In the genomic region with DNA sequence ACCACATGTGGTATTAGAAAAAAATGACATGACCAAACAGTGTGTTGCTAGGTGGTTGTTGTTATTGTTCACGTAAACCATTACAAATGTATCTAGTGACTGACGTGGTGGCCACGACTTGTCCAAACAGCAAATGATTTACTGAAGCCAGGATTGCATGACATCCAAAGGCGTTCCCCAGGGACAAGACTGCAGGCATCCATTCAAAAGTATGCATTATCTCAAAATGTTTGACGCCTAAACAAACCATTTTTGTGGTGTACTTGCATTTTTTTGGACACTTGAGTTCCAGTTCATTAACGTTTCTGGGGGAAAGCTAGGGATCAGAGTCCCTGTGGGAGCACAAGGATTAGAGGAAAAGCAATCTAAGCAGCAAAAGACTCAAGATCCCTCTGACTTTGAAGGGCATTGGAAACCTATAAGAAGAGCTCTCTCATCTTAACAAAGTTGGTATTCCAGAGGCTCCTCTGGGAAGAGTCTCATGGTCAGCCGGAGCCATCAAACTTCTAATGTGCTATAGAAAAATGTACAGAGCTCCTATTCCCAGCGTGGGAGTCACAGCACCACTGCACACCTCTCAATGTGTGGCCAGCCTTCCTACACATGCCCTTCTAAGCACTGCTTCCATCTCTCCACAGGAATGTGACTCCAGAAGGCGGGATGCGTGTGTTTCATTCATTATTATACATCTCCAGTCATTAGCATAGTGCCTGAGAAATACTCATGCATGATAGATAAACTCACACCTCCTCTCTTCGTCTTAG, we compare ENCODE assay signal across 13 cellular contexts.
DNase-seq lines count a peak whose midpoint lies in the region; FAIRE-seq and TF ChIP-seq lines count a peak whose summit lies in the region.
"Had no signal": no experiment of that assay in that cellular context is flagged by ENCODE, and none has a peak within 500 bp of the region (broad histone marks: within the 10 kb centered on the region; RNA-seq: fewer than 3 reads in every experiment).

No MANE protein-coding gene starts in this region.

- H3K4me1 ChIP-seq in SJCRH30 (peaks cover 20% of the 10 kb centered on the region), skeletal muscle satellite cell (ENCODE audit: control insufficient read depth, insufficient read depth, low read length) (peaks cover 48% of the 10 kb centered on the region)
- H3K4me1 ChIP-seq in CD8-positive, alpha-beta memory T cell (ENCODE audit: insufficient read depth, low read length): no peaks in the 10 kb centered on the region

- POLR2A ChIA-PET in CD8-positive, alpha-beta memory T cell (lab: Charles Lee): no interaction called here

- H3K36me3 Mint-ChIP-seq in CD8-positive, alpha-beta memory T cell: no peaks in the 10 kb centered on the region

- no peaks in the 10 kb centered on the region for H3K4me1 Mint-ChIP-seq in CD8-positive, alpha-beta memory T cell

- CTCF ChIA-PET in CD8-positive, alpha-beta memory T cell (lab: Charles Lee): no interaction called here

- H3K4me3 ChIP-seq in SJCRH30 (no peak overlapping the region), fibroblast of pulmonary artery (replicated peaks; ENCODE audit: low read depth, low read length) (no peak overlapping the region), skeletal muscle satellite cell (ENCODE audit: low read length) (no peak overlapping the region)
- no peak overlapping the region for H3K4me3 ChIP-seq in CD8-positive, alpha-beta memory T cell (ENCODE audit: low read length)

- no peaks in the 10 kb centered on the region for H3K27me3 ChIP-seq in SJCRH30
- H3K27me3 ChIP-seq in skeletal muscle satellite cell (ENCODE audit: control insufficient read depth, insufficient read depth, low read length): no peaks in the 10 kb centered on the region
- no peaks in the 10 kb centered on the region for H3K27me3 ChIP-seq in CD8-positive, alpha-beta memory T cell (ENCODE audit: insufficient read depth, low read length, poor library complexity, severe bottlenecking)

- no peak for FAIRE-seq in HTR-8/SVneo (lab: Jason Lieb, UNC)
- FAIRE-seq: kidney had no signal

- no peak overlapping the region for H3K27ac Mint-ChIP-seq in CD8-positive, alpha-beta memory T cell

- H3K27ac ChIP-seq in SJCRH30: peak overlapping the region; percentile 44; the same call in 1 of the 2 replicates
- H3K27ac ChIP-seq in CD8-positive, alpha-beta memory T cell (ENCODE audit: low read depth, low read length): no peak overlapping the region

- peak overlapping the region; percentile 0 for H3K4me2 ChIP-seq in skeletal muscle satellite cell (ENCODE audit: low read length)

- no peaks in the 10 kb centered on the region for H3K36me3 ChIP-seq in SJCRH30
- peaks cover 54% of the 10 kb centered on the region for H3K36me3 ChIP-seq in skeletal muscle satellite cell (ENCODE audit: insufficient read depth, low read length)
- H3K36me3 ChIP-seq in CD8-positive, alpha-beta memory T cell (ENCODE audit: insufficient read depth, low read length): no peaks in the 10 kb centered on the region

- DNase-seq in H4 (ENCODE audit: low spot score) (peak; percentile 90), SJCRH30 (peak; percentile 68 to 71), fibroblast of pulmonary artery (ENCODE audit: low read depth) (peak; percentile 95), HTR-8/SVneo (ENCODE audit: insufficient read length, low spot score) (no peak), nucleus accumbens (lab: John Stamatoyannopoulos, UW) (no peak)
- no peak for DNase-seq in activated CD4-positive, CD25-positive, alpha-beta regulatory T cell treated with anti-CD3 and anti-CD28 coated beads, Interleukin-2, amount 50 U/mL, for 72 hours
- no peak for DNase-seq in CD8-positive, alpha-beta memory T cell
- DNase-seq: activated T-cell treated with anti-CD3 and anti-CD28 coated beads, Interleukin-2, amount 50 U/mL, for 4 hours; caudate nucleus; kidney; RPMI8226; stimulated activated naive CD8-positive, alpha-beta T cell treated with anti-CD3 and anti-CD28 coated beads, Interleukin-15, Interleukin-2, amounts not matched to agents 100 U/mL and 50 U/mL, for 24 hours had no signal

- peaks cover 0 to 6% of the 10 kb centered on the region in 2 donors for H3K27me3 Mint-ChIP-seq in CD8-positive, alpha-beta memory T cell

- H3K4me3 Mint-ChIP-seq in CD8-positive, alpha-beta memory T cell: no peak overlapping the region
- H3K4me3 Mint-ChIP-seq: activated T-cell treated with anti-CD3 and anti-CD28 coated beads, Interleukin-2, amount 50 U/mL, for 4 hours had no signal

- H3K9me3 ChIP-seq in SJCRH30 (replicated peaks) (no peaks in the 10 kb centered on the region), skeletal muscle satellite cell (replicated peaks; ENCODE audit: low read length) (no peaks in the 10 kb centered on the region)
- no peaks in the 10 kb centered on the region for H3K9me3 ChIP-seq in CD8-positive, alpha-beta memory T cell (ENCODE audit: low read length)

- peaks cover 0 to 5% (median 4%) of the 10 kb centered on the region in 5 donors for H3K9me3 Mint-ChIP-seq in CD8-positive, alpha-beta memory T cell
- H3K9me3 Mint-ChIP-seq: activated T-cell treated with anti-CD3 and anti-CD28 coated beads, Interleukin-2, amount 50 U/mL, for 4 hours had no signal

- no peak for TF ChIP-seq CTCF in fibroblast of pulmonary artery (IDR thresholded peaks at IDR 0.05; ENCODE audit: low read length, missing control alignments)

- peak overlapping the region; percentile 68 for H3K9ac ChIP-seq in skeletal muscle satellite cell (ENCODE audit: low read depth, low read length)

Comparison
In these comparisons a context has a peak if more than half of its experiments do, and no peak if none do; other contexts are left out.
1. DNase-seq: peak in H4 (single experiment), SJCRH30 (2 of 2) and fibroblast of pulmonary artery (single experiment); none in HTR-8/SVneo (single experiment), activated CD4-positive, CD25-positive, alpha-beta regulatory T cell treated with anti-CD3 and anti-CD28 coated beads, Interleukin-2, amount 50 U/mL, for 72 hours (single experiment), nucleus accumbens (0 of 56) and CD8-positive, alpha-beta memory T cell (0 of 5).